ENCODE assay signal across 8 cellular contexts in the genomic region with DNA sequence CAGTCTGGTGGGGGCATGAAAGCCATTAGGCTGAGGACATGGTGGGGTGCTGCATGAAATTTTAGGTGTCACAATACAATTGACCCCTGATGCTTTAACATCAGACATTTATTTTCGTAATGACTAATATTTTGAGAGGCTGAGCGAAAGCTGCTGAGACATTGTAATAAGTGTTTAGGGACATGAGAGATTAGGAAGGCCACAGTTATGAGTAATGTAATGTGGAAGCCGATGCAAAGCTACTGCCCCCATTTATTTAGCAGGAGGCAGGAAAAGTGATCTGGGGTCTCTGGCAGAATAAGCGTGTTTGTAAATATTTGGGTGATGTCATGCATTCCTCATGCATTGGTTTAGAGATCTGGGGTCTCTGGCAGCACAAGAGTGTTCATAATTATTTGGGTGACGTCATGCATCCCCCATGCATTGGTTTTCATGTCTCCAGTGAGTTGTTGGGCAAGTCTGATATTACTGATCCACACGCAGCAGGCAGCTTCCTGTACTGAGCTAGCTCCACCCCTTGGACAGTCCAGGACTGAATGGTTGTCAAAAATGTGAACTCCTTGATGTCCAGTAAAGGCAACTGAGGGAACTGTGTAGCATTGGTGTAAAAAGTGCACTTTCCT.
DNase-seq lines count a peak whose midpoint lies in the region; ATAC-seq, FAIRE-seq and TF ChIP-seq lines count a peak whose summit lies in the region.
"Not testable (repeated sequence)": the region's sequence is repeated elsewhere in the genome, so short reads cannot be mapped to it uniquely, and the experiment has no call there.

No MANE protein-coding gene starts in this region.

- peak overlapping the region; percentile 90 for H4K91ac ChIP-seq in IMR-90 (ENCODE audit: insufficient read depth, low read depth, low read length)

- peak overlapping the region; percentile 81 for H2BK5ac ChIP-seq in IMR-90 (ENCODE audit: low read depth, low read length, poor library complexity, severe bottlenecking)

- H3K23ac ChIP-seq in IMR-90 (ENCODE audit: low read depth, low read length) = peak overlapping the region; percentile 96; the same call in 1 of the 2 replicates

- intact Hi-C loops in IMR-90 (cut with micrococcal nuclease) = not testable (repeated sequence)

- H2BK15ac ChIP-seq in IMR-90 (ENCODE audit: low read depth, low read length) = not testable (repeated sequence)

- peaks cover 28% of the 10 kb centered on the region for H3K9me3 ChIP-seq in AG04450 (ENCODE audit: control insufficient read depth, insufficient read depth, low read length)
- not testable (repeated sequence) for H3K9me3 ChIP-seq in IMR-90 (ENCODE audit: control insufficient read depth, insufficient read depth, low read length); SJCRH30 (replicated peaks)
- peaks cover 39% of the 10 kb centered on the region for H3K9me3 ChIP-seq in mesodermal cell (ENCODE audit: control insufficient read depth, low read length)

- not testable (repeated sequence) for H3K79me1 ChIP-seq in IMR-90 (ENCODE audit: low read depth in 1 of 2, low read length in 2 of 2)

- 0 out of 2 replicates have a peak overlapping the region, but pooled peaks have one; percentile 73 for H2AK5ac ChIP-seq in IMR-90 (ENCODE audit: low read depth, low read length)

- not testable (repeated sequence) for FAIRE-seq in urothelium cell line (lab: Jason Lieb, UNC)

- not testable (repeated sequence) for H2AFZ ChIP-seq in IMR-90 (replicated peaks; ENCODE audit: low read length, poor library complexity)

- not testable (repeated sequence) for BruUV-seq in IMR-90 (replicated peaks; lab: Mats Ljungman, UMichigan)

- H3K18ac ChIP-seq in IMR-90 (ENCODE audit: low read depth, low read length) = peak overlapping the region; percentile 26; the same call in 1 of the 2 replicates

- H4K5ac ChIP-seq in IMR-90 (ENCODE audit: low read depth, low read length) = not testable (repeated sequence)

- not testable (repeated sequence) for TF ChIP-seq CTCF in AG04450 (IDR thresholded peaks at IDR 0.05; ENCODE audit: low read depth, low read length); GM10248 (IDR thresholded peaks at IDR 0.05; ENCODE audit: control extremely low read depth, extremely low read depth, low read depth, missing control alignments); IMR-90 (conservative IDR thresholded peaks at IDR 0.05; ENCODE audit: low read depth, low read length); fibroblast of pulmonary artery (IDR thresholded peaks at IDR 0.05; ENCODE audit: low read length, missing control alignments)

- H3K27ac ChIP-seq in AG04450 (ENCODE audit: low read depth, low read length) (peak overlapping the region; percentile 75), IMR-90 (ENCODE audit: insufficient read depth, low read length) (peak overlapping the region; percentile 74), mesodermal cell (ENCODE audit: low read depth, low read length, severe bottlenecking) (peak overlapping the region; percentile 88)
- not testable (repeated sequence) for H3K27ac ChIP-seq in SJCRH30

- H4K8ac ChIP-seq in IMR-90 (ENCODE audit: low read depth in 2 of 2, low read length in 2 of 2) = peak overlapping the region; percentile 42 to 63; a peak in 2 of 4 replicates

- peak overlapping the region; percentile 60; the same call in 1 of the 2 replicates for H3K56ac ChIP-seq in IMR-90 (ENCODE audit: extremely low read depth, insufficient read depth, low read length)

- not testable (repeated sequence) for H3K36me3 ChIP-seq in IMR-90 (ENCODE audit: control insufficient read depth, insufficient read depth, low read length); SJCRH30; mesodermal cell (ENCODE audit: control insufficient read depth, insufficient read depth, low read length)

- not testable (repeated sequence) for H3K14ac ChIP-seq in IMR-90 (replicated peaks; ENCODE audit: low read depth, low read length)

- H3K4me3 ChIP-seq in AG04450 (ENCODE audit: low read depth, low read length); IMR-90 (ENCODE audit: insufficient read depth, low read depth, low read length); SJCRH30; fibroblast of pulmonary artery (replicated peaks; ENCODE audit: low read depth, low read length); mesodermal cell (ENCODE audit: extremely low read depth, insufficient read depth, low read length, poor library complexity, severe bottlenecking): not testable (repeated sequence)

- H2BK120ac ChIP-seq in IMR-90 (ENCODE audit: low read depth, low read length) = peak overlapping the region; percentile 94

- not testable (repeated sequence) for H3K4me1 ChIP-seq in IMR-90 (ENCODE audit: control insufficient read depth, insufficient read depth, low read length); SJCRH30; mesodermal cell (ENCODE audit: control insufficient read depth, insufficient read depth, low read length, poor library complexity, severe bottlenecking)

- H4K20me1 ChIP-seq in IMR-90 (ENCODE audit: insufficient read depth, low read length) = not testable (repeated sequence)

- dilution Hi-C loops in IMR-90 (cut with HindIII; ENCODE audit: low sequenced_read_pairs, unreplicated experiment) = not testable (repeated sequence)

- peaks cover 10% of the 10 kb centered on the region for H3K9me1 ChIP-seq in IMR-90 (ENCODE audit: insufficient read depth, low read length)

- peak overlapping the region; percentile 88 for H3K4ac ChIP-seq in IMR-90 (ENCODE audit: low read depth, low read length)

- TF ChIP-seq RAD21 in IMR-90 (IDR thresholded peaks at IDR 0.05; ENCODE audit: low read length) = not testable (repeated sequence)

- in situ Hi-C loops in IMR-90 (cut with MboI; ENCODE audit: low sequenced_read_pairs) = not testable (repeated sequence)

- not testable (repeated sequence) for H3K27me3 ChIP-seq in AG04450 (ENCODE audit: control insufficient read depth, insufficient read depth, low read length); IMR-90 (ENCODE audit: control insufficient read depth, insufficient read depth, low read length); SJCRH30

- peak overlapping the region; percentile 91; the same call in 1 of the 2 replicates for H2BK20ac ChIP-seq in IMR-90 (ENCODE audit: low read depth, low read length)

- peak; percentile 71 for DNase-seq in AG04450 (ENCODE audit: low read depth, low spot score)
- peak; percentile 0 for DNase-seq in GM10248 (ENCODE audit: extremely low spot score)
- peak; percentile 96 for DNase-seq in IMR-90
- DNase-seq in SJCRH30 = peak; percentile 25 to 37
- DNase-seq in brain pericyte (ENCODE audit: low read depth, low spot score) = peak; percentile 16
- DNase-seq in fibroblast of pulmonary artery (ENCODE audit: low read depth) = peak; percentile 59
- peak; percentile 7 for DNase-seq in urothelium cell line (ENCODE audit: low spot score)

- TF ChIP-seq POLR2A in IMR-90 (IDR thresholded peaks at IDR 0.05; ENCODE audit: low read depth, low read length) = not testable (repeated sequence)

- WGBS in IMR-90 (ENCODE audit: extremely low coverage in 2 of 2, insufficient read length in 1 of 2), 2 experiments = 27% methylated on average over 6 of the region's 6 CpGs; no CpG with 5 or more reads in 1 of the 2 experiments
- WGBS in mesodermal cell (ENCODE audit: insufficient coverage in 2 of 2), 2 experiments = 60 to 65% methylated on average over 6 of the region's 6 CpGs

- H3K4me2 ChIP-seq in IMR-90 (ENCODE audit: low read depth, low read length) = peak overlapping the region; percentile 68

- peak; percentile 86 for ATAC-seq in IMR-90 (ENCODE audit: low read depth)

- not testable (repeated sequence) for H2AK9ac ChIP-seq in IMR-90 (replicated peaks; ENCODE audit: low read depth, low read length, poor library complexity)

- POLR2A ChIA-PET in AG04450 (lab: Yijun Ruan, JAX) = interaction anchor here (1.9 kb wide), 1 partner anchor 40 kb away, joined by 11 read pairs; no protein-coding TSS in a partner anchor
- POLR2A ChIA-PET in GM10248 (lab: Yijun Ruan, JAX); IMR-90 (lab: Charles Lee; ENCODE audit: unreplicated experiment): not testable (repeated sequence)

- CTCF ChIA-PET in AG04450 (lab: Charles Lee); GM10248 (lab: Yijun Ruan, JAX); IMR-90 (lab: Yijun Ruan, JAX): not testable (repeated sequence)

- H3K9ac ChIP-seq in IMR-90 (ENCODE audit: low read depth, low read length) = not testable (repeated sequence)

TF ChIP-seq in IMR-90, 13 proteins besides CTCF, POLR2A, EP300 and RAD21:
- peak; percentile 15; the same call in 1 of the 2 replicates for TF ChIP-seq BHLHE40 (IDR thresholded peaks at IDR 0.05; ENCODE audit: low read depth, low read length)
- TF ChIP-seq CEBPB (IDR thresholded peaks at IDR 0.05; ENCODE audit: low read depth, low read length) = peak; percentile 72

Comparison
In these comparisons a context has a peak if more than half of its experiments do, and no peak if none do; other contexts are left out.
1. DNase-seq: peak in every context shown above with its lines; median percentile 96 in IMR-90; 71 in AG04450; 59 in fibroblast of pulmonary artery; 31 in SJCRH30; 16 in brain pericyte; 7 in urothelium cell line; 0 in GM10248.